In genomic region chr9:136947955-136948510, GRCh38 we compare ENCODE assay signal across 9 cellular contexts. TPM values are rescaled to one million over a fixed set of nuclear protein-coding genes. Genes with fewer than 3 reads are reported as not detected.
A peak's percentile ranks its signal among the peaks of the same experiment; 100 is the strongest.
DNase-seq lines count a peak whose midpoint lies in the region; ATAC-seq lines count a peak whose summit lies in the region.
"Had no signal": no experiment of that assay in that cellular context is flagged by ENCODE, and none has a peak within 500 bp of the region (broad histone marks: within the 10 kb centered on the region; RNA-seq: fewer than 3 reads in every experiment).

No MANE protein-coding gene starts in this region.

- 26% methylated on average over 15 of the region's 15 CpGs for WGBS in right cardiac atrium

- H3K9me3 ChIP-seq in right cardiac atrium (ENCODE audit: control insufficient read depth, low read length) (no peaks in the 10 kb centered on the region), skeletal muscle tissue (ENCODE audit: control insufficient read depth in 3 of 3, low read length in 3 of 3) (no peaks in the 10 kb centered on the region)

- H3K9me3 Mint-ChIP-seq in activated naive CD8-positive, alpha-beta T cell (ENCODE audit: low read depth), result no peaks in the 10 kb centered on the region
- H3K9me3 Mint-ChIP-seq: activated B cell treated with CpG ODN at 0.5 μM for 24 hours had no signal

- H3K27ac ChIP-seq in right cardiac atrium (ENCODE audit: low read length), result peak overlapping the region; percentile 15
- peak overlapping the region; percentile 68 for H3K27ac ChIP-seq in skeletal muscle tissue (ENCODE audit: low read depth, low read length)

- H3K27me3 Mint-ChIP-seq in activated naive CD8-positive, alpha-beta T cell, result no peaks in the 10 kb centered on the region
- H3K27me3 Mint-ChIP-seq: activated B cell treated with CpG ODN at 0.5 μM for 24 hours had no signal

- no peak overlapping the region for H3K4me3 ChIP-seq in right cardiac atrium (ENCODE audit: low read length)
- no peak overlapping the region for H3K4me3 ChIP-seq in skeletal muscle tissue (ENCODE audit: low read length in 3 of 3)

- peaks cover 0 to 3% (median 0%) of the 10 kb centered on the region in 3 donors for H3K36me3 ChIP-seq in skeletal muscle tissue (ENCODE audit: control insufficient read depth in 3 of 3, insufficient read depth in 3 of 3, low read length in 3 of 3)

- ATAC-seq in right cardiac atrium (peak in 1 of 2 donors; percentile 12), HG02852 (IDR thresholded peaks at IDR 0.05; ENCODE audit: unreplicated experiment) (no peak)

- intact Hi-C loops in right cardiac atrium (cut with DNase I), result loop anchor here in 3 of 4 donors (5.0 to 10.0 kb wide), 7 partner anchors 34 to 153 kb away; partner anchors contain the start of genes ABCA2 (in 1 of the 3), AJM1 (in 1 of the 3), CCDC183 (in 1 of the 3) and FUT7 (in 1 of the 3)

- no peaks in the 10 kb centered on the region for H3K27me3 ChIP-seq in right cardiac atrium (ENCODE audit: control insufficient read depth, insufficient read depth)
- H3K27me3 ChIP-seq in skeletal muscle tissue (ENCODE audit: control insufficient read depth in 3 of 3, insufficient read depth in 3 of 3, low read length in 3 of 3), result no peaks in the 10 kb centered on the region

- H3K27ac Mint-ChIP-seq in activated naive CD8-positive, alpha-beta T cell, result no peak overlapping the region

- peaks cover 5% of the 10 kb centered on the region for H3K4me1 Mint-ChIP-seq in activated naive CD8-positive, alpha-beta T cell (ENCODE audit: low read depth)

- H3K9ac ChIP-seq in skeletal muscle tissue (ENCODE audit: low read depth in 1 of 3, low read length in 3 of 3), result peak overlapping the region in 1 of 3 donors; percentile 75

- H3K4me3 Mint-ChIP-seq in activated naive CD8-positive, alpha-beta T cell, result peak overlapping the region; percentile 47

- H3K36me3 Mint-ChIP-seq in activated naive CD8-positive, alpha-beta T cell, result no peaks in the 10 kb centered on the region

- DNase-seq in COLO668 (lab: John Stamatoyannopoulos, UW; ENCODE audit: unreplicated experiment) (peak; percentile 66), HS-27A (ENCODE audit: low read depth) (peak; percentile 38), right cardiac atrium (peak; percentile 78 to 90 (median 88)), NCI-H1694 treated with DMSO at 0.1 percent for 48 hours (lab: John Stamatoyannopoulos, UW) (no peak)
- DNase-seq in activated naive CD4-positive, alpha-beta T cell (lab: John Stamatoyannopoulos, UW), result no peak
- DNase-seq: activated B cell treated with CpG ODN at 0.5 μM for 24 hours had no signal

- H3K4me1 ChIP-seq in right cardiac atrium (ENCODE audit: control insufficient read depth, insufficient read depth, low read length) (no peaks in the 10 kb centered on the region), skeletal muscle tissue (ENCODE audit: control insufficient read depth in 3 of 3, insufficient read depth in 3 of 3, low read length in 3 of 3) (peaks cover 22 to 47% (median 41%) of the 10 kb centered on the region in 3 donors)

RNA-seq across cellular contexts. Expression of gene C8G, which starts 3.0 kb away (rescaled TPM):
- total RNA-seq in right cardiac atrium, result 1 to 10 TPM; 1.0 to 1.8 (median 1.4) TPM
- polyA plus RNA-seq in right cardiac atrium, result 1.4 TPM
- total RNA-seq in skeletal muscle tissue, result not detected

RNA-seq across cellular contexts. Expression of gene FBXW5, which starts 3.5 kb away (rescaled TPM):
- total RNA-seq in right cardiac atrium (100 to 1,000 TPM; 108 to 139 (median 120) TPM), skeletal muscle tissue (45.4 TPM)
- polyA plus RNA-seq in right cardiac atrium, result 150 TPM

RNA-seq across cellular contexts. Expression of gene LCN12, which starts 4.0 kb away (rescaled TPM):
- total RNA-seq in right cardiac atrium (10 to 100 TPM in 3 of 4 donors, 1 to 10 TPM in 1; 9.8 to 21.2 (median 13.1) TPM), skeletal muscle tissue (not detected)
- polyA plus RNA-seq in right cardiac atrium, result 7.0 TPM

RNA-seq across cellular contexts. Expression of gene PTGDS, which starts 29.3 kb away (rescaled TPM):
- total RNA-seq in right cardiac atrium (1,000 to 10,000 TPM; 3,127 to 5,556 (median 4,402) TPM), skeletal muscle tissue (4.2 TPM)
- 6,981 TPM for polyA plus RNA-seq in right cardiac atrium
- total RNA-seq: activated B cell treated with CpG ODN at 0.5 μM for 24 hours had no signal

RNA-seq across cellular contexts. Expression of gene LCNL1, which starts 34.8 kb away (rescaled TPM):
- total RNA-seq in right cardiac atrium, result 10 to 100 TPM in 2 of 4 donors, 1 to 10 TPM in 2; 4.3 to 16.7 (median 9.7) TPM
- polyA plus RNA-seq in right cardiac atrium, result 2.4 TPM
- under 0.01 TPM for total RNA-seq in skeletal muscle tissue
- total RNA-seq: activated B cell treated with CpG ODN at 0.5 μM for 24 hours had no signal

Comparison
In these comparisons a context has a peak if more than half of its experiments do, and no peak if none do; other contexts are left out.
1. DNase-seq: peak in COLO668 (single experiment), HS-27A (single experiment) and right cardiac atrium (3 of 3); none in activated naive CD4-positive, alpha-beta T cell (0 of 4) and NCI-H1694 treated with DMSO at 0.1 percent for 48 hours (single experiment).
2. RNA of gene LCN12, which starts 4.0 kb away (total RNA-seq): 9.8 to 21.2 TPM in right cardiac atrium; not detected in skeletal muscle tissue (single experiment); every median in the first group is over 10 times any median in the second.